ENCODE assay signal across 8 cellular contexts in the genomic region with DNA sequence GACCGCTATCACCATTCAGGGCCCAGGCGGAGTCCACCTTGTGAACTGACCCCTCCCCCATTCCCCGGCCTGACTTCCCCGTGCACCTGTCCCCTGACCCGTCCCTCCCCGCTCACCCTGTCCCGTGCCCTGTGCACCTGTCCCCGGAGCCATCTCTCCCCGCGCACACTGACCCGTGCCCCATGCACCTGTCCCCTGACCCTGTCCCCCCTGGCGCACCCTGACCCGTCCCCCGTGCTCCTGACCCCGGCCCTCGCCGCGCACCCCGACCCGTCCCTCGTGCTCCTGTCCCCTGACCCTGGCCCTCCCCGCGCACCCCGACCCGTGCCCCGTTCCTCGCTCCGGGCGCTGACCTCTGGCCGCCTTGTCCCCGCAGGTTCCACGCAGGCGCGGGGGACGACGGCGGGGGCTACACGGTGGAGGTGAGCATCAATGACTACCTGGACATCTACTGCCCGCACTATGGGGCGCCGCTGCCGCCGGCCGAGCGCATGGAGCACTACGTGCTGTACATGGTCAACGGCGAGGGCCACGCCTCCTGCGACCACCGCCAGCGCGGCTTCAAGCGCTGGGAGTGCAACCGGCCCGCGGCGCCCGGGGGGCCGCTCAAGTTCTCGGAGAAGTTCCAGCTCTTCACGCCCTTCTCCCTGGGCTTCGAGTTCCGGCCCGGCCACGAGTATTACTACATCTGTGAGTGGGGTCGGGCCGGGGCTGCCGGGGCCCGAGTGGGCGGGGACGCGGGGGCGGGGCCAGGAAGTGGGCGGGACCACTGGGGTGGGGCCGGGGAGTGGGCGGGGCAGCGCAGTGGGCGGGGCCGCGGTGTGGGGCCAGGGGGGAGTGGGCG. TPM values are rescaled to one million over a fixed set of nuclear protein-coding genes. Genes with fewer than 3 reads are reported as not detected.
DNase-seq lines count a peak whose midpoint lies in the region; ATAC-seq and TF ChIP-seq lines count a peak whose summit lies in the region.
"Had no signal": no experiment of that assay in that cellular context is flagged by ENCODE, and none has a peak within 500 bp of the region (broad histone marks: within the 10 kb centered on the region; RNA-seq: fewer than 3 reads in every experiment).

No MANE protein-coding gene starts in this region.

- no peak overlapping the region for H3K27ac ChIP-seq in GM23248

- H3K4me1 Mint-ChIP-seq in activated B cell treated with CpG ODN at 0.5 μM for 24 hours (peaks cover 9% of the 10 kb centered on the region), glutamatergic neuron (ENCODE audit: low read depth, unreplicated experiment) (no peaks in the 10 kb centered on the region)

- H4K20me1 ChIP-seq in GM23248 (ENCODE audit: insufficient read depth) = no peaks in the 10 kb centered on the region

- H3K4me2 ChIP-seq in GM23248 (ENCODE audit: unreplicated experiment) = no peak overlapping the region

- H3K27me3 Mint-ChIP-seq in activated B cell treated with CpG ODN at 0.5 μM for 24 hours (peaks cover 11% of the 10 kb centered on the region), glutamatergic neuron (ENCODE audit: unreplicated experiment) (peaks cover 4% of the 10 kb centered on the region)

- no peak overlapping the region for H2AFZ ChIP-seq in GM23248

- H3K4me3 Mint-ChIP-seq in activated B cell treated with CpG ODN at 0.5 μM for 24 hours (no peak overlapping the region), glutamatergic neuron (ENCODE audit: unreplicated experiment) (no peak overlapping the region)

- WGBS in GM23248 (ENCODE audit: low coverage in 1 of 2, low lambda C conversion rate in 2 of 2, missing lambda C conversion rate in 2 of 2), 2 experiments = 9 to 24% methylated on average over 35 to 78 of the region's 82 CpGs

- H3K9me3 Mint-ChIP-seq in activated B cell treated with CpG ODN at 0.5 μM for 24 hours = no peaks in the 10 kb centered on the region
- H3K9me3 Mint-ChIP-seq in glutamatergic neuron (ENCODE audit: unreplicated experiment) = peaks cover 2% of the 10 kb centered on the region

- TF ChIP-seq CTCF in activated B cell treated with CpG ODN at 0.5 μM for 24 hours (IDR thresholded peaks at IDR 0.05) = no peak
- no peak for TF ChIP-seq CTCF in glutamatergic neuron (IDR thresholded peaks at IDR 0.05; ENCODE audit: partially characterized antibody, unreplicated experiment)

- no peaks in the 10 kb centered on the region for H3K36me3 ChIP-seq in GM23248 (ENCODE audit: low read depth)

- no peaks in the 10 kb centered on the region for H3F3A ChIP-seq in GM23248 (ENCODE audit: insufficient read depth)

- no peaks in the 10 kb centered on the region for H3K9me2 ChIP-seq in GM23248 (ENCODE audit: insufficient read depth)

- no peaks in the 10 kb centered on the region for H3K79me2 ChIP-seq in GM23248 (ENCODE audit: insufficient read depth)

- peak; percentile 67 for ATAC-seq in activated B cell treated with CpG ODN at 0.5 μM for 24 hours (ENCODE audit: low read depth)
- ATAC-seq in HG02642 (IDR thresholded peaks at IDR 0.05; ENCODE audit: poor library complexity, unreplicated experiment) = no peak
- no peak for ATAC-seq in HG03159 (IDR thresholded peaks at IDR 0.05; ENCODE audit: unreplicated experiment)

- H3K27me3 ChIP-seq in GM23248 (replicated peaks; ENCODE audit: insufficient read depth) = peaks cover 14% of the 10 kb centered on the region; the same call in 1 of the 2 replicates

- no peaks in the 10 kb centered on the region for H3K9me3 ChIP-seq in GM23248 (ENCODE audit: low read depth)

- no peaks in the 10 kb centered on the region for H3K4me1 ChIP-seq in GM23248 (ENCODE audit: insufficient read depth)

- no peak overlapping the region for H3K4me3 ChIP-seq in GM23248

- POLR2A ChIA-PET in activated B cell treated with CpG ODN at 0.5 μM for 24 hours (lab: Charles Lee) = no interaction called here

- H3K36me3 Mint-ChIP-seq in activated B cell treated with CpG ODN at 0.5 μM for 24 hours (ENCODE audit: low read depth) = no peaks in the 10 kb centered on the region
- no peaks in the 10 kb centered on the region for H3K36me3 Mint-ChIP-seq in glutamatergic neuron (ENCODE audit: unreplicated experiment)

- H3K9ac ChIP-seq in GM23248 = no peak overlapping the region

- DNase-seq in GM23248 (peak; percentile 48), activated B cell treated with CpG ODN at 0.5 μM for 24 hours (no peak), glutamatergic neuron (peak; percentile 54), amniotic stem cell (lab: John Stamatoyannopoulos, UW) (no peak)
- DNase-seq in stimulated activated CD4-positive, alpha-beta T cell treated with anti-CD3 and anti-CD28 coated beads, Interleukin-4, amount 100 ng/mL, for 24 hours = peak; percentile 38

- no peak overlapping the region for H3K27ac Mint-ChIP-seq in activated B cell treated with CpG ODN at 0.5 μM for 24 hours
- no peak overlapping the region for H3K27ac Mint-ChIP-seq in glutamatergic neuron (ENCODE audit: unreplicated experiment)

- in situ Hi-C loops in GM23248 (cut with MboI) = no loop called here

- intact Hi-C loops in activated B cell treated with CpG ODN at 0.5 μM for 24 hours (cut with micrococcal nuclease) = no loop called here

- CTCF ChIA-PET in activated B cell treated with CpG ODN at 0.5 μM for 24 hours (lab: Charles Lee) = no interaction called here

RNA-seq across cellular contexts. Expression of a gene that starts 9.7 kb away (rescaled TPM):
- not detected in 2 replicates for total RNA-seq in GM23248 (2014; rRNA removed; shearing (Covaris generic))
- polyA plus RNA-seq in GM23248 (2016; fragmentation: Nextera tagmentation; extraction: Ambion mirVana) = not detected in 2 replicates
- not detected in 2 replicates for total RNA-seq in activated B cell treated with CpG ODN at 0.5 μM for 24 hours
- 61.4 TPM for total RNA-seq in glutamatergic neuron (ENCODE audit: unreplicated experiment)
- polyA plus RNA-seq: adipose tissue had no signal

RNA-seq across cellular contexts. Expression of a gene that starts 20.1 kb away (rescaled TPM):
- 61.5 and 84.5 TPM in 2 replicates for total RNA-seq in GM23248 (2014; rRNA removed; shearing (Covaris generic))
- 67.8 and 81.6 TPM in 2 replicates for polyA plus RNA-seq in GM23248 (2016; fragmentation: Nextera tagmentation; extraction: Ambion mirVana)
- total RNA-seq in activated B cell treated with CpG ODN at 0.5 μM for 24 hours (47.9 and 52.0 TPM in 2 replicates), glutamatergic neuron (ENCODE audit: unreplicated experiment) (17.3 TPM)

RNA-seq across cellular contexts. Expression of a gene that starts 26.3 kb away (rescaled TPM):
- 239 and 392 TPM in 2 replicates for total RNA-seq in GM23248 (2014; rRNA removed; shearing (Covaris generic))
- 163 and 185 TPM in 2 replicates for polyA plus RNA-seq in GM23248 (2016; fragmentation: Nextera tagmentation; extraction: Ambion mirVana)
- total RNA-seq in activated B cell treated with CpG ODN at 0.5 μM for 24 hours = 399 and 400 TPM in 2 replicates
- total RNA-seq in glutamatergic neuron (ENCODE audit: unreplicated experiment) = 341 TPM

RNA-seq across cellular contexts. Expression of a gene that starts 47.0 kb away (rescaled TPM):
- total RNA-seq in GM23248 (2014; rRNA removed; shearing (Covaris generic)) = 9.4 and 18.5 TPM in 2 replicates
- polyA plus RNA-seq in GM23248 (2016; fragmentation: Nextera tagmentation; extraction: Ambion mirVana) = 3.1 and 4.0 TPM in 2 replicates
- total RNA-seq in activated B cell treated with CpG ODN at 0.5 μM for 24 hours (64.5 and 68.4 TPM in 2 replicates), glutamatergic neuron (ENCODE audit: unreplicated experiment) (325 TPM)

RNA-seq across cellular contexts. Expression of a gene that starts 53.8 kb away (rescaled TPM):
- 27.4 and 38.9 TPM in 2 replicates for total RNA-seq in GM23248 (2014; rRNA removed; shearing (Covaris generic))
- 287 and 290 TPM in 2 replicates for polyA plus RNA-seq in GM23248 (2016; fragmentation: Nextera tagmentation; extraction: Ambion mirVana)
- 172 and 185 TPM in 2 replicates for total RNA-seq in activated B cell treated with CpG ODN at 0.5 μM for 24 hours
- 129 TPM for total RNA-seq in glutamatergic neuron (ENCODE audit: unreplicated experiment)

Comparison
In these comparisons a context has a peak if more than half of its experiments do, and no peak if none do; other contexts are left out.
1. DNase-seq: peak in GM23248 (single experiment), glutamatergic neuron (single experiment) and stimulated activated CD4-positive, alpha-beta T cell treated with anti-CD3 and anti-CD28 coated beads, Interleukin-4, amount 100 ng/mL, for 24 hours (single experiment); none in activated B cell treated with CpG ODN at 0.5 μM for 24 hours (single experiment) and amniotic stem cell (single experiment).
2. RNA of a gene that starts 9.7 kb away (total RNA-seq): 61.4 TPM in glutamatergic neuron (single experiment); not detected in GM23248 and not detected in activated B cell treated with CpG ODN at 0.5 μM for 24 hours; every median in the first group is over 10 times any median in the second.